ENCODE assay signal across 24 cellular contexts in the genomic region with DNA sequence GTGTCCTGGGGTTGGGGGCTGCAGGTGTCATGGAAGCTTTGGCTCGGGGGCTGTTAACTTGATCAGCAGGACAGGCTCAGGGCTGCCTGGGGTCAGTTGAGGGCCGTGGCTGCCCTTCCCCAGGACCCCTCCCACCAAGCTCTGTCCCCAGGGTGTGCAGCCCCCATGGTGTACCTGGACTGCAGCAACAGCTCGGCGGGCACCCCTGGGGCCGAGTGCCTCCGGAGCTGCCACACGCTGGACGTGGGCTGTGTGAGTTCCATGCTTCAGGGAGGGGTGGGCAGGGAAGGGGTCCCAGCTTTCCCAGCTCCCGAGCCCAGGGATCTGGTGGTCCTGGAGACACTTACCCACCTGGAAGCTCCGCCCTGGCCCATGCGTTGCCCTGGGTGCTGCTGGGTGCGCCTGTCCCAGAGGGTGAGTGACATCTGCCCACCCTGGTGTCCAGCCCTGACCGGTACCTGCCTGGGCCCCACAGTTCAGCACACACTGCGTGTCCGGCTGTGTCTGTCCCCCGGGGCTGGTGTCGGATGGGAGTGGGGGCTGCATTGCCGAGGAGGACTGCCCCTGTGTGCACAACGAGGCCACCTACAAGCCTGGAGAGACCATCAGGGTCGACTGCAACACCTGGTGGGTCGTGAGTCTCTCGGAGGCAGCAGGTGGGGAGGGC. TPM values are rescaled to one million over a fixed set of nuclear protein-coding genes. Genes with fewer than 3 reads are reported as not detected.
DNase-seq lines count a peak whose midpoint lies in the region; ATAC-seq and TF ChIP-seq lines count a peak whose summit lies in the region.
"Had no signal": no experiment of that assay in that cellular context is flagged by ENCODE, and none has a peak within 500 bp of the region (broad histone marks: within the 10 kb centered on the region; RNA-seq: fewer than 3 reads in every experiment).

No MANE protein-coding gene starts in this region.

- no peaks in the 10 kb centered on the region for H3K27me3 Mint-ChIP-seq in activated naive CD4-positive, alpha-beta T cell treated with anti-CD3 and anti-CD28 coated beads, Interleukin-2, amount 10 ng/mL, durations not matched to agents 7 days and 5 days
- H3K27me3 Mint-ChIP-seq in activated naive CD4-positive, alpha-beta T cell treated with anti-CD3 and anti-CD28 coated beads for 36 hours (ENCODE audit: low read depth), result no peaks in the 10 kb centered on the region
- H3K27me3 Mint-ChIP-seq in endodermal cell (ENCODE audit: insufficient read depth) (no peaks in the 10 kb centered on the region), progenitor cell of endocrine pancreas (peaks cover 3% of the 10 kb centered on the region)
- H3K27me3 Mint-ChIP-seq: activated CD4-positive, alpha-beta memory T cell treated with anti-CD3 and anti-CD28 coated beads for 36 hours had no signal

- no peaks in the 10 kb centered on the region for H3K27me3 ChIP-seq in endodermal cell (ENCODE audit: control insufficient read depth, insufficient read depth, low read length, poor library complexity, severe bottlenecking)
- peaks cover 46% of the 10 kb centered on the region for H3K27me3 ChIP-seq in suprapubic skin
- no peaks in the 10 kb centered on the region for H3K27me3 ChIP-seq in GM23248 (replicated peaks; ENCODE audit: insufficient read depth)
- H3K27me3 ChIP-seq: adrenal gland, neutrophil had no signal

- H3K36me3 ChIP-seq in endodermal cell (ENCODE audit: control insufficient read depth, insufficient read depth, low read length) (no peaks in the 10 kb centered on the region), suprapubic skin (no peaks in the 10 kb centered on the region), GM23248 (ENCODE audit: low read depth) (no peaks in the 10 kb centered on the region)
- H3K36me3 ChIP-seq: adrenal gland, left lung, neutrophil had no signal

- CTCF ChIA-PET in activated naive CD4-positive, alpha-beta T cell treated with anti-CD3 and anti-CD28 coated beads, Interleukin-2, amount 10 ng/mL, durations not matched to agents 7 days and 5 days (lab: Charles Lee), result no interaction called here
- CTCF ChIA-PET in activated naive CD4-positive, alpha-beta T cell treated with anti-CD3 and anti-CD28 coated beads for 36 hours (lab: Charles Lee), result no interaction called here

- no peak overlapping the region for H3K27ac Mint-ChIP-seq in activated naive CD4-positive, alpha-beta T cell treated with anti-CD3 and anti-CD28 coated beads, Interleukin-2, amount 10 ng/mL, durations not matched to agents 7 days and 5 days
- no peak overlapping the region for H3K27ac Mint-ChIP-seq in activated naive CD4-positive, alpha-beta T cell treated with anti-CD3 and anti-CD28 coated beads for 36 hours
- H3K27ac Mint-ChIP-seq in endodermal cell (no peak overlapping the region), progenitor cell of endocrine pancreas (no peak overlapping the region)
- H3K27ac Mint-ChIP-seq: activated CD4-positive, alpha-beta memory T cell treated with anti-CD3 and anti-CD28 coated beads for 36 hours; T-helper 2 cell treated with Interferon-gamma antibody and Interleukin-4, amounts not matched to agents 5 μg/mL and 100 μg/mL, for 36 hours had no signal

- no peaks in the 10 kb centered on the region for H3K36me3 Mint-ChIP-seq in activated naive CD4-positive, alpha-beta T cell treated with anti-CD3 and anti-CD28 coated beads, Interleukin-2, amount 10 ng/mL, durations not matched to agents 7 days and 5 days
- H3K36me3 Mint-ChIP-seq in activated naive CD4-positive, alpha-beta T cell treated with anti-CD3 and anti-CD28 coated beads for 36 hours (ENCODE audit: low read depth), result no peaks in the 10 kb centered on the region
- H3K36me3 Mint-ChIP-seq in endodermal cell (ENCODE audit: low read depth) (no peaks in the 10 kb centered on the region), progenitor cell of endocrine pancreas (ENCODE audit: insufficient read depth) (no peaks in the 10 kb centered on the region)
- H3K36me3 Mint-ChIP-seq: activated CD4-positive, alpha-beta memory T cell treated with anti-CD3 and anti-CD28 coated beads for 36 hours had no signal

- TF ChIP-seq POLR2A in suprapubic skin (IDR thresholded peaks at IDR 0.05), result no peak

- intact Hi-C loops in activated naive CD4-positive, alpha-beta T cell treated with anti-CD3 and anti-CD28 coated beads for 36 hours (cut with micrococcal nuclease), result no loop called here
- intact Hi-C loops in left colon (cut with DNase I, micrococcal nuclease), result no loop called here

- no peaks in the 10 kb centered on the region for H3K4me1 Mint-ChIP-seq in activated naive CD4-positive, alpha-beta T cell treated with anti-CD3 and anti-CD28 coated beads, Interleukin-2, amount 10 ng/mL, durations not matched to agents 7 days and 5 days
- no peaks in the 10 kb centered on the region for H3K4me1 Mint-ChIP-seq in activated naive CD4-positive, alpha-beta T cell treated with anti-CD3 and anti-CD28 coated beads for 36 hours (ENCODE audit: low read depth)
- H3K4me1 Mint-ChIP-seq in endodermal cell, result no peaks in the 10 kb centered on the region
- no peaks in the 10 kb centered on the region for H3K4me1 Mint-ChIP-seq in progenitor cell of endocrine pancreas (ENCODE audit: low read depth)

- H3K9me2 ChIP-seq in GM23248 (ENCODE audit: insufficient read depth), result no peaks in the 10 kb centered on the region

- TF ChIP-seq CTCF in endodermal cell (conservative IDR thresholded peaks at IDR 0.05) (no peak), suprapubic skin (IDR thresholded peaks at IDR 0.05) (no peak), progenitor cell of endocrine pancreas (IDR thresholded peaks at IDR 0.05; ENCODE audit: unreplicated experiment) (no peak)

- no peaks in the 10 kb centered on the region for H3F3A ChIP-seq in GM23248 (ENCODE audit: insufficient read depth)

- ATAC-seq in left colon, result no peak
- ATAC-seq: left lung had no signal

- no peaks in the 10 kb centered on the region for H4K20me1 ChIP-seq in GM23248 (ENCODE audit: insufficient read depth)

- no peak overlapping the region for H3K9ac ChIP-seq in endodermal cell (ENCODE audit: extremely low read depth, low read length, poor library complexity, severe bottlenecking)
- H3K9ac ChIP-seq in GM23248, result no peak overlapping the region

- H3K27ac ChIP-seq in endodermal cell (ENCODE audit: low read depth, low read length), result no peak overlapping the region
- H3K27ac ChIP-seq in suprapubic skin, result no peak overlapping the region
- no peak overlapping the region for H3K27ac ChIP-seq in GM23248
- H3K27ac ChIP-seq: adrenal gland, left lung, neutrophil had no signal

- no peaks in the 10 kb centered on the region for H3K9me3 Mint-ChIP-seq in activated naive CD4-positive, alpha-beta T cell treated with anti-CD3 and anti-CD28 coated beads, Interleukin-2, amount 10 ng/mL, durations not matched to agents 7 days and 5 days
- H3K9me3 Mint-ChIP-seq in activated naive CD4-positive, alpha-beta T cell treated with anti-CD3 and anti-CD28 coated beads for 36 hours, result no peaks in the 10 kb centered on the region
- H3K9me3 Mint-ChIP-seq in endodermal cell (no peaks in the 10 kb centered on the region), progenitor cell of endocrine pancreas (ENCODE audit: low read depth) (no peaks in the 10 kb centered on the region)
- H3K9me3 Mint-ChIP-seq: activated CD4-positive, alpha-beta memory T cell treated with anti-CD3 and anti-CD28 coated beads for 36 hours; T-helper 2 cell treated with Interferon-gamma antibody and Interleukin-4, amounts not matched to agents 5 μg/mL and 100 μg/mL, for 36 hours had no signal

- in situ Hi-C loops in GM23248 (cut with MboI), result no loop called here

- H3K4me3 ChIP-seq in endodermal cell (ENCODE audit: low read length) (no peak overlapping the region), suprapubic skin (no peak overlapping the region), GM23248 (no peak overlapping the region)
- H3K4me3 ChIP-seq: adrenal gland, left lung had no signal

- no peaks in the 10 kb centered on the region for H3K4me1 ChIP-seq in endodermal cell (ENCODE audit: control insufficient read depth, insufficient read depth, low read length)
- H3K4me1 ChIP-seq in suprapubic skin, result peaks cover 13% of the 10 kb centered on the region
- no peaks in the 10 kb centered on the region for H3K4me1 ChIP-seq in GM23248 (ENCODE audit: insufficient read depth)
- H3K4me1 ChIP-seq: adrenal gland, left lung had no signal

- peak; percentile 15 for DNase-seq in activated naive CD4-positive, alpha-beta T cell treated with anti-CD3 and anti-CD28 coated beads, Interleukin-2, amount 10 ng/mL, durations not matched to agents 7 days and 5 days
- no peak for DNase-seq in activated naive CD4-positive, alpha-beta T cell treated with anti-CD3 and anti-CD28 coated beads for 36 hours
- DNase-seq in endodermal cell, result peak; percentile 30
- DNase-seq in left colon, result peak; percentile 19 to 33
- DNase-seq in suprapubic skin (ENCODE audit: low spot score in 2 of 2), result peak; percentile 61 to 66
- no peak for DNase-seq in progenitor cell of endocrine pancreas (ENCODE audit: low spot score, unreplicated experiment)
- no peak for DNase-seq in EL
- no peak for DNase-seq in GM23248
- DNase-seq: activated CD4-positive, alpha-beta memory T cell treated with anti-CD3 and anti-CD28 coated beads for 36 hours; cortex of kidney; IMR-90; NCI-H1105; NCI-H2081 treated with DMSO at 0.1 percent for 48 hours; NCI-H446 treated with DMSO at 0.1 percent for 48 hours; retina; stimulated activated CD4-positive, alpha-beta T cell treated with anti-CD3 and anti-CD28 coated beads, Interleukin-15, amount 100 ng/mL, for 24 hours had no signal

- no peak overlapping the region for H3K4me2 ChIP-seq in GM23248 (ENCODE audit: unreplicated experiment)

- no peak for TF ChIP-seq EP300 in suprapubic skin (IDR thresholded peaks at IDR 0.05)

- H3K4me3 Mint-ChIP-seq in activated naive CD4-positive, alpha-beta T cell treated with anti-CD3 and anti-CD28 coated beads, Interleukin-2, amount 10 ng/mL, durations not matched to agents 7 days and 5 days, result no peak overlapping the region
- no peak overlapping the region for H3K4me3 Mint-ChIP-seq in activated naive CD4-positive, alpha-beta T cell treated with anti-CD3 and anti-CD28 coated beads for 36 hours
- H3K4me3 Mint-ChIP-seq in endodermal cell (no peak overlapping the region), progenitor cell of endocrine pancreas (ENCODE audit: low read depth) (no peak overlapping the region)
- H3K4me3 Mint-ChIP-seq: activated CD4-positive, alpha-beta memory T cell treated with anti-CD3 and anti-CD28 coated beads for 36 hours; T-helper 2 cell treated with Interferon-gamma antibody and Interleukin-4, amounts not matched to agents 5 μg/mL and 100 μg/mL, for 36 hours had no signal

- no peak overlapping the region for H2AFZ ChIP-seq in GM23248

- H3K9me3 ChIP-seq in endodermal cell (ENCODE audit: control insufficient read depth, low read length), result no peaks in the 10 kb centered on the region
- no peaks in the 10 kb centered on the region for H3K9me3 ChIP-seq in suprapubic skin
- H3K9me3 ChIP-seq in GM23248 (ENCODE audit: low read depth), result no peaks in the 10 kb centered on the region
- H3K9me3 ChIP-seq: adrenal gland, left lung, neutrophil had no signal

- H3K79me2 ChIP-seq in GM23248 (ENCODE audit: insufficient read depth), result no peaks in the 10 kb centered on the region

- 83 to 87% methylated on average over 13 to 22 of the region's 22 CpGs for WGBS in endodermal cell (ENCODE audit: insufficient coverage in 1 of 2, insufficient read length in 1 of 2), 2 experiments
- WGBS in suprapubic skin, result 67% methylated on average over 12 of the region's 22 CpGs
- WGBS in GM23248 (ENCODE audit: low coverage in 1 of 2, low lambda C conversion rate in 2 of 2, missing lambda C conversion rate in 2 of 2), 2 experiments, result 45 to 47% methylated on average over 18 to 22 of the region's 22 CpGs

RNA-seq across cellular contexts. Expression of a gene that starts 11.3 kb away (rescaled TPM):
- not detected for total RNA-seq in activated naive CD4-positive, alpha-beta T cell treated with anti-CD3 and anti-CD28 coated beads for 36 hours
- total RNA-seq in endodermal cell, result not detected
- 0.04 TPM for polyA plus RNA-seq in endodermal cell (2013, experiment 1 of 2)
- polyA plus RNA-seq in endodermal cell (2013, experiment 2 of 2), result 0.04 TPM
- total RNA-seq in left colon, result 100 to 1,000 TPM; 258 to 369 TPM
- total RNA-seq in suprapubic skin, result under 1 TPM; 0.08 to 0.34 (median 0.13) TPM
- total RNA-seq in progenitor cell of endocrine pancreas, result not detected in 2 replicates
- total RNA-seq in GM23248 (2014; rRNA removed; shearing (Covaris generic)), result not detected in 2 replicates
- polyA plus RNA-seq in GM23248 (2016; fragmentation: Nextera tagmentation; extraction: Ambion mirVana), result not detected in 2 replicates
- total RNA-seq: A673; activated CD4-positive, alpha-beta memory T cell treated with anti-CD3 and anti-CD28 coated beads for 36 hours; Daoy; IMR-90; ureter had no signal
- polyA plus RNA-seq: BJ, IMR-90 had no signal

Comparison
In these comparisons a context has a peak if more than half of its experiments do, and no peak if none do; other contexts are left out.
1. DNase-seq: peak in activated naive CD4-positive, alpha-beta T cell treated with anti-CD3 and anti-CD28 coated beads, Interleukin-2, amount 10 ng/mL, durations not matched to agents 7 days and 5 days (single experiment), endodermal cell (single experiment), left colon (2 of 2) and suprapubic skin (2 of 2); none in activated naive CD4-positive, alpha-beta T cell treated with anti-CD3 and anti-CD28 coated beads for 36 hours (single experiment), progenitor cell of endocrine pancreas (single experiment), EL (single experiment) and GM23248 (single experiment).
2. RNA of a gene that starts 11.3 kb away (total RNA-seq): 258 to 369 TPM in left colon; not detected in progenitor cell of endocrine pancreas, 0.08 to 0.34 TPM in suprapubic skin, not detected in endodermal cell, not detected in activated naive CD4-positive, alpha-beta T cell treated with anti-CD3 and anti-CD28 coated beads for 36 hours and not detected in GM23248; every median in the first group is over 100 times any median in the second.